ENCODE assay signal across 8 cellular contexts in the genomic region with DNA sequence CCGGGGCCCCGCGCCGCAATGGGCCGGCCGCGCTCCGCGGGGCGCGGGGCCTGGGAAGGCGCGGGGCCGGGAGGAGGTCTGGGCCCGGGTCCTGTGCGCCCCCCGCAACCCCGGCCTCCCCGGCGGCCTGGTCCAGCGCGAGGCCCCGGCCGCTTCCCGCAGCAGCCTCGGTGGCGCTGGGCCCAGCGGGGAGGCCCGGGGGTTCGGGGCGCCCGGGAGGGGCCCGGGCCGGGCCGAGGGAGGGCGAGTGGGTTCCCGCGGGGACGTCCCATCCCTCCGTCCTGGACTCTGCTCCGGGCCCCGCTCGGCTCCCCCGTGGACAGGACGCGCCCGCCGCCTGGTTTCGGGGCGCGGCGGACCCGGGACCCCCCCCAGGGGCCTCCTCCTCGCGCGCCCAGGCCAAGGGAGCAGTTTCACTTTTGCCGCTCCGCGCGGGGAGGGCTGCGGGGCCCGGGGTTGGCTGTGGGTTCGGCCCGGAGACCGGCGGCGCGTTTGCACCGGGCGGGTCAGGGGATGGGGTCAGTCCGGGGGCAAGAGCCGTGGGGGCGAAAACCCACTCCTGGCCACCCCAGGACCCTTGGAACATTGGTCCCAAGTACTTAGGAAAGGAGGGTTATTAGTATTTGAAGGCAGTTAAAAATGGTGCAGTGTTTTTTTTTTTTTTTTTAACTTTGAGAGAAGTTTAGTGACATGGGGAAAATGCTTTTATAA. TPM values are rescaled to one million over a fixed set of nuclear protein-coding genes. Genes with fewer than 3 reads are reported as not detected.
DNase-seq lines count a peak whose midpoint lies in the region; ATAC-seq and TF ChIP-seq lines count a peak whose summit lies in the region.

No MANE protein-coding gene starts in this region.

- H3K9me3 ChIP-seq in gastroesophageal sphincter, result no peaks in the 10 kb centered on the region

- H3K27me3 Mint-ChIP-seq in activated T-helper 17 cell treated with anti-CD3 and anti-CD28 coated beads, Interleukin-2, amount 50 U/mL, for 72 hours, result no peaks in the 10 kb centered on the region

- peaks cover 38% of the 10 kb centered on the region for H3K36me3 Mint-ChIP-seq in activated T-helper 17 cell treated with anti-CD3 and anti-CD28 coated beads, Interleukin-2, amount 50 U/mL, for 72 hours (ENCODE audit: low read depth)

- H3K9me3 Mint-ChIP-seq in activated T-helper 17 cell treated with anti-CD3 and anti-CD28 coated beads, Interleukin-2, amount 50 U/mL, for 72 hours, result no peaks in the 10 kb centered on the region

- peak; percentile 38 for ATAC-seq in GM18502 (IDR thresholded peaks at IDR 0.05; ENCODE audit: poor library complexity, unreplicated experiment)
- peak; percentile 38 for ATAC-seq in activated T-helper 17 cell treated with anti-CD3 and anti-CD28 coated beads, Interleukin-2, amount 50 U/mL, for 72 hours (replicated peaks)
- peak; percentile 49 for ATAC-seq in gastroesophageal sphincter
- ATAC-seq in omental fat pad (ENCODE audit: low FRiP score), result peak; percentile 63
- ATAC-seq in HG02938 (IDR thresholded peaks at IDR 0.05; ENCODE audit: unreplicated experiment), result no peak

- no peak for TF ChIP-seq CTCF in gastroesophageal sphincter (IDR thresholded peaks at IDR 0.05)
- TF ChIP-seq CTCF in omental fat pad (IDR thresholded peaks at IDR 0.05), result no peak

- peak overlapping the region; percentile 94 for H3K27ac Mint-ChIP-seq in activated T-helper 17 cell treated with anti-CD3 and anti-CD28 coated beads, Interleukin-2, amount 50 U/mL, for 72 hours

- no peak for TF ChIP-seq EP300 in gastroesophageal sphincter (IDR thresholded peaks at IDR 0.05)

- H3K36me3 ChIP-seq in gastroesophageal sphincter, result peaks cover 0 to 3% of the 10 kb centered on the region in 2 donors

- WGBS in gastroesophageal sphincter (ENCODE audit: low coverage in 1 of 2), 2 donors, result 0% methylated on average over 2 to 4 of the region's 73 CpGs

- no peaks in the 10 kb centered on the region for H3K27me3 ChIP-seq in gastroesophageal sphincter

- peaks cover 0 to 59% (median 13%) of the 10 kb centered on the region in 3 donors for H3K4me1 ChIP-seq in gastroesophageal sphincter

- peak overlapping the region; percentile 93 for H3K4me3 Mint-ChIP-seq in activated T-helper 17 cell treated with anti-CD3 and anti-CD28 coated beads, Interleukin-2, amount 50 U/mL, for 72 hours

- H3K4me1 Mint-ChIP-seq in activated T-helper 17 cell treated with anti-CD3 and anti-CD28 coated beads, Interleukin-2, amount 50 U/mL, for 72 hours, result peaks cover 30% of the 10 kb centered on the region

- no peak for TF ChIP-seq POLR2A in gastroesophageal sphincter (IDR thresholded peaks at IDR 0.05)

- DNase-seq in NAMALWA (ENCODE audit: low spot score) (peak; percentile 56), omental fat pad (ENCODE audit: low spot score) (peak; percentile 35), NCI-H446 treated with DMSO at 0.1 percent for 48 hours (lab: John Stamatoyannopoulos, UW) (no peak), epidermal melanocyte (ENCODE audit: insufficient read length, low spot score) (no peak)

- peak overlapping the region; percentile 71 to 95 for H3K4me3 ChIP-seq in gastroesophageal sphincter

- peak overlapping the region; percentile 62 to 95 (median 94) for H3K27ac ChIP-seq in gastroesophageal sphincter

RNA-seq across cellular contexts. Expression of gene AGPAT3, which starts 0.6 kb away (rescaled TPM):
- 10 to 100 TPM; 44.8 to 100.0 TPM for total RNA-seq in activated T-helper 17 cell treated with anti-CD3 and anti-CD28 coated beads, Interleukin-2, amount 50 U/mL, for 72 hours
- 10 to 100 TPM; 27.1 to 46.9 (median 32.2) TPM for total RNA-seq in gastroesophageal sphincter
- total RNA-seq in omental fat pad, result 10 to 100 TPM; 29.7 to 47.0 (median 43.3) TPM

Comparison
In these comparisons a context has a peak if more than half of its experiments do, and no peak if none do; other contexts are left out.
1. DNase-seq: peak in NAMALWA (single experiment) and omental fat pad (single experiment); none in NCI-H446 treated with DMSO at 0.1 percent for 48 hours (single experiment) and epidermal melanocyte (single experiment).